23 cellular contexts compared by ENCODE assay signal in genomic region chr6:129356129-129356528, GRCh38.
"Had no signal": no experiment of that assay in that cellular context is flagged by ENCODE, and none has a peak within 500 bp of the region (broad histone marks: within the 10 kb centered on the region; RNA-seq: fewer than 3 reads in every experiment).

No MANE protein-coding gene starts in this region.

- H3K27me3 ChIP-seq: MG63, Peyer's patch, SJSA1 had no signal

- H3K27ac ChIP-seq: Peyer's patch, SJSA1, SK-N-MC had no signal

- H3K4me3 ChIP-seq: MG63, Peyer's patch, SJSA1, SK-N-MC had no signal

- H3K9me3 ChIP-seq: MG63, Peyer's patch, SJSA1 had no signal

- H3K4me1 ChIP-seq: Peyer's patch, SJSA1 had no signal

- DNase-seq: IMR-90, Karpas-422, KG1, MG63, NCI-H1092, NCI-H1105 treated with DMSO at 0.1 percent for 48 hours, NCI-H1417 treated with DMSO at 0.1 percent for 48 hours, NCI-H1694 treated with DMSO at 0.1 percent for 48 hours, NCI-H1930, NCI-H2081, NCI-H2107, NCI-H226, NCI-H446, NCI-H510A, NCI-H524 treated with DMSO at 0.1 percent for 48 hours, NCI-H69, NCI-H774, Peyer's patch, Right ventricle myocardium superior, SIG-M5 had no signal

- ATAC-seq: HepG2 had no signal

- H3K36me3 ChIP-seq: MG63, Peyer's patch, SJSA1 had no signal
